ENCODE assay signal across 8 cellular contexts in genomic region chr21:45288441-45288841, GRCh38. TPM values are rescaled to one million over a fixed set of nuclear protein-coding genes. Genes with fewer than 3 reads are reported as not detected.
A peak's percentile ranks its signal among the peaks of the same experiment; 100 is the strongest.
DNase-seq lines count a peak whose midpoint lies in the region; ATAC-seq and TF ChIP-seq lines count a peak whose summit lies in the region.

No MANE protein-coding gene starts in this region.

- peaks cover 2% of the 10 kb centered on the region for H3K36me3 Mint-ChIP-seq in activated naive CD8-positive, alpha-beta T cell
- no peaks in the 10 kb centered on the region for H3K36me3 Mint-ChIP-seq in activated naive CD8-positive, alpha-beta T cell treated with anti-CD3 and anti-CD28 coated beads for 36 hours

- TF ChIP-seq CTCF in adrenal gland (IDR thresholded peaks at IDR 0.05) (no peak), lower lobe of right lung (IDR thresholded peaks at IDR 0.05) (no peak), upper lobe of right lung (IDR thresholded peaks at IDR 0.05) (no peak)

- H3K9me3 ChIP-seq in adrenal gland (replicated peaks in 1 of 3) (no peaks in the 10 kb centered on the region), lower lobe of right lung (no peaks in the 10 kb centered on the region), upper lobe of right lung (no peaks in the 10 kb centered on the region)

- WGBS in adrenal gland, 4 donors: 0 to 40% (median 9%) methylated on average over 3 to 34 of the region's 34 CpGs

- H3K4me3 ChIP-seq in adrenal gland (peak overlapping the region in 2 of 4 donors; percentile 93 to 96), lower lobe of right lung (peak overlapping the region; percentile 67), upper lobe of right lung (peak overlapping the region; percentile 67)

- no peak for TF ChIP-seq POLR2A in adrenal gland (IDR thresholded peaks at IDR 0.05)

- no peak for DNase-seq in activated naive CD8-positive, alpha-beta T cell treated with anti-CD3 and anti-CD28 coated beads for 36 hours
- peak in 5 of 7 donors; percentile 25 to 62 (median 35) for DNase-seq in adrenal gland
- no peak for DNase-seq in lower lobe of right lung
- DNase-seq in upper lobe of right lung: no peak
- DNase-seq in occipital lobe (lab: John Stamatoyannopoulos, UW): no peak

- H3K27ac ChIP-seq in adrenal gland (peak overlapping the region in 4 of 5 donors; percentile 79 to 95 (median 85)), lower lobe of right lung (peak overlapping the region; percentile 82), upper lobe of right lung (peak overlapping the region; percentile 78)

- H3K4me1 ChIP-seq in adrenal gland (replicated peaks in 1 of 2): peaks cover 30 to 52% of the 10 kb centered on the region in 2 donors
- H3K4me1 ChIP-seq in lower lobe of right lung: peaks cover 33% of the 10 kb centered on the region
- peaks cover 33% of the 10 kb centered on the region for H3K4me1 ChIP-seq in upper lobe of right lung

- H3K27me3 ChIP-seq in adrenal gland (no peaks in the 10 kb centered on the region), lower lobe of right lung (ENCODE audit: low read depth) (no peaks in the 10 kb centered on the region), upper lobe of right lung (no peaks in the 10 kb centered on the region)

- peak; percentile 0 to 1 for ATAC-seq in lower lobe of right lung
- ATAC-seq in upper lobe of right lung: no peak
- ATAC-seq in HG03457 (IDR thresholded peaks at IDR 0.05; ENCODE audit: unreplicated experiment): no peak
- ATAC-seq in HG03439 (IDR thresholded peaks at IDR 0.05; ENCODE audit: unreplicated experiment): no peak

- no peak overlapping the region for H3K27ac Mint-ChIP-seq in activated naive CD8-positive, alpha-beta T cell
- H3K27ac Mint-ChIP-seq in activated naive CD8-positive, alpha-beta T cell treated with anti-CD3 and anti-CD28 coated beads for 36 hours: no peak overlapping the region

- intact Hi-C loops in adrenal gland (cut with DNase I) (no loop called here), lower lobe of right lung (cut with DNase I) (no loop called here), upper lobe of right lung (cut with DNase I) (no loop called here)

- H3K36me3 ChIP-seq in adrenal gland (replicated peaks in 1 of 2): peaks cover 0 to 23% of the 10 kb centered on the region in 2 donors
- peaks cover 27% of the 10 kb centered on the region for H3K36me3 ChIP-seq in lower lobe of right lung
- peaks cover 26% of the 10 kb centered on the region for H3K36me3 ChIP-seq in upper lobe of right lung

- H3K4me3 Mint-ChIP-seq in activated naive CD8-positive, alpha-beta T cell: peak overlapping the region; percentile 65
- no peak overlapping the region for H3K4me3 Mint-ChIP-seq in activated naive CD8-positive, alpha-beta T cell treated with anti-CD3 and anti-CD28 coated beads for 36 hours

- H3K4me1 Mint-ChIP-seq in activated naive CD8-positive, alpha-beta T cell (ENCODE audit: low read depth): peaks cover 28% of the 10 kb centered on the region
- peaks cover 11% of the 10 kb centered on the region for H3K4me1 Mint-ChIP-seq in activated naive CD8-positive, alpha-beta T cell treated with anti-CD3 and anti-CD28 coated beads for 36 hours

- H3K27me3 Mint-ChIP-seq in activated naive CD8-positive, alpha-beta T cell: no peaks in the 10 kb centered on the region
- no peaks in the 10 kb centered on the region for H3K27me3 Mint-ChIP-seq in activated naive CD8-positive, alpha-beta T cell treated with anti-CD3 and anti-CD28 coated beads for 36 hours

- no peaks in the 10 kb centered on the region for H3K9me3 Mint-ChIP-seq in activated naive CD8-positive, alpha-beta T cell (ENCODE audit: low read depth)
- H3K9me3 Mint-ChIP-seq in activated naive CD8-positive, alpha-beta T cell treated with anti-CD3 and anti-CD28 coated beads for 36 hours: no peaks in the 10 kb centered on the region

RNA-seq across cellular contexts. Expression of gene POFUT2, which starts 0.7 kb away (rescaled TPM):
- 10 to 100 TPM; 11.6 to 13.3 TPM for total RNA-seq in activated naive CD8-positive, alpha-beta T cell treated with anti-CD3 and anti-CD28 coated beads for 36 hours
- total RNA-seq in adrenal gland (10 to 100 TPM; 13.1 to 41.1 (median 32.3) TPM), lower lobe of right lung (29.1 TPM), upper lobe of right lung (29.0 TPM), occipital lobe (9.8 TPM)
- 10 to 100 TPM; 33.2 to 68.9 (median 47.6) TPM for polyA plus RNA-seq in adrenal gland

Comparison
In these comparisons a context has a peak if more than half of its experiments do, and no peak if none do; other contexts are left out.
1. DNase-seq: peak in adrenal gland (5 of 7); none in activated naive CD8-positive, alpha-beta T cell treated with anti-CD3 and anti-CD28 coated beads for 36 hours (single experiment), lower lobe of right lung (single experiment), upper lobe of right lung (single experiment) and occipital lobe (single experiment).
2. ATAC-seq: peak in lower lobe of right lung (2 of 2); none in upper lobe of right lung (single experiment), HG03457 (single experiment) and HG03439 (single experiment).
3. Peak in every context shown above with its lines, with median percentiles within 50 percentile points of each other: H3K27ac ChIP-seq.